In genomic region chr22:24026056-24026455, GRCh38 we compare ENCODE assay signal across 32 cellular contexts. TPM values are rescaled to one million over a fixed set of nuclear protein-coding genes. Genes with fewer than 3 reads are reported as not detected.
"Had no signal": no experiment of that assay in that cellular context is flagged by ENCODE, and none has a peak within 500 bp of the region (broad histone marks: within the 10 kb centered on the region; RNA-seq: fewer than 3 reads in every experiment).

No MANE protein-coding gene starts in this region.

- H3K27me3 Mint-ChIP-seq: activated CD4-positive, alpha-beta memory T cell treated with anti-CD3 and anti-CD28 coated beads for 36 hours; activated CD4-positive, alpha-beta T cell treated with anti-CD3 and anti-CD28 coated beads for 36 hours; activated naive CD8-positive, alpha-beta T cell; activated naive CD8-positive, alpha-beta T cell treated with anti-CD3 and anti-CD28 coated beads, Interleukin-2, amount 50 U/mL, for 24 hours; brain had no signal

- H3K27me3 ChIP-seq: SJSA1 had no signal

- H3K9me3 ChIP-seq: SJSA1 had no signal

- H3K27ac ChIP-seq: SJSA1 had no signal

- DNase-seq: activated CD4-positive, alpha-beta memory T cell treated with anti-CD3 and anti-CD28 coated beads for 36 hours; activated CD4-positive, alpha-beta T cell treated with anti-CD3 and anti-CD28 coated beads for 36 hours; activated CD4-positive, alpha-beta T cell treated with anti-CD3 and anti-CD28 coated beads, Interleukin-2, amount 50 U/mL, for 1 hour; activated CD8-positive, alpha-beta memory T cell treated with anti-CD3 and anti-CD28 coated beads, Interleukin-2, amount 50 U/mL, for 4 hours; activated gamma-delta T cell treated with Interleukin-2 at 50 U/mL for 16 hours; activated naive CD4-positive, alpha-beta T cell treated with anti-CD3 and anti-CD28 coated beads for 36 hours; activated naive CD8-positive, alpha-beta T cell treated with anti-CD3 and anti-CD28 coated beads, Interleukin-2, amount 50 U/mL, for 24 hours; activated T-cell treated with anti-CD3 and anti-CD28 coated beads for 4 hours; activated T-cell treated with anti-CD3 and anti-CD28 coated beads, Interleukin-2, amount 50 U/mL, for 4 hours; anterior cingulate cortex; caudate nucleus; Karpas-422; KBM-7; NCI-H1105; NCI-H1417 treated with DMSO at 0.1 percent for 48 hours; NCI-H187 treated with DMSO at 0.1 percent for 48 hours; NCI-H2081 treated with DMSO at 0.1 percent for 48 hours; NCI-H226; NCI-H446 treated with DMSO at 0.1 percent for 48 hours; NCI-H524; SHP77 had no signal

- H3K36me3 ChIP-seq: SJSA1 had no signal

- H3K4me3 ChIP-seq: SJSA1 had no signal

- ATAC-seq: activated CD4-positive, alpha-beta T cell treated with anti-CD3 and anti-CD28 coated beads for 36 hours; activated CD4-positive, CD25-positive, alpha-beta regulatory T cell treated with anti-CD3 and anti-CD28 coated beads, Interleukin-2, amount 50 U/mL, for 24 hours; activated naive CD8-positive, alpha-beta T cell treated with anti-CD3 and anti-CD28 coated beads, Interleukin-2, amount 50 U/mL, for 24 hours; activated T-cell treated with anti-CD3 and anti-CD28 coated beads, Interleukin-2, amount 50 U/mL, for 4 hours; Panc1 had no signal

- H3K4me1 ChIP-seq: SJSA1 had no signal

- H3K4me3 Mint-ChIP-seq: activated CD4-positive, alpha-beta memory T cell treated with anti-CD3 and anti-CD28 coated beads for 36 hours; activated CD4-positive, alpha-beta T cell treated with anti-CD3 and anti-CD28 coated beads for 36 hours; activated naive CD4-positive, alpha-beta T cell treated with anti-CD3 and anti-CD28 coated beads for 36 hours; activated naive CD8-positive, alpha-beta T cell; activated naive CD8-positive, alpha-beta T cell treated with anti-CD3 and anti-CD28 coated beads, Interleukin-2, amount 50 U/mL, for 24 hours; activated T-cell treated with anti-CD3 and anti-CD28 coated beads, Interleukin-2, amount 50 U/mL, for 4 hours; activated T-helper 1 cell treated with anti-CD3 and anti-CD28 coated beads, Interleukin-12 subunit alpha, Interleukin-12 subunit beta, Interleukin-2, Interleukin-4 antibody, amounts not matched to agents 30 ng/mL and 10 ng/mL and 1 ng/mL, durations not matched to agents 14 hours and 24 hours and 36 hours; brain; T-helper 1 cell treated with Interleukin-12 subunit alpha and Interleukin-12 subunit beta and Interleukin-4 antibody, amounts not matched to agents 30 μg/mL and 1 μg/mL, for 36 hours; T-helper 2 cell treated with Interferon-gamma antibody and Interleukin-4, amounts not matched to agents 5 μg/mL and 100 μg/mL, for 36 hours had no signal

- H3K27ac Mint-ChIP-seq: activated CD4-positive, alpha-beta T cell treated with anti-CD3 and anti-CD28 coated beads for 36 hours; activated naive CD4-positive, alpha-beta T cell treated with anti-CD3 and anti-CD28 coated beads for 36 hours; activated naive CD8-positive, alpha-beta T cell treated with anti-CD3 and anti-CD28 coated beads, Interleukin-2, amount 50 U/mL, for 24 hours; T-helper 1 cell treated with Interleukin-12 subunit alpha and Interleukin-12 subunit beta and Interleukin-4 antibody, amounts not matched to agents 30 μg/mL and 1 μg/mL, for 36 hours; T-helper 2 cell treated with Interferon-gamma antibody and Interleukin-4, amounts not matched to agents 5 μg/mL and 100 μg/mL, for 36 hours had no signal

- H3K9me3 Mint-ChIP-seq: activated T-cell treated with anti-CD3 and anti-CD28 coated beads, Interleukin-2, amount 50 U/mL, for 4 hours; activated T-helper 1 cell treated with anti-CD3 and anti-CD28 coated beads, Interleukin-12 subunit alpha, Interleukin-12 subunit beta, Interleukin-2, Interleukin-4 antibody, amounts not matched to agents 30 ng/mL and 10 ng/mL and 1 ng/mL, durations not matched to agents 14 hours and 24 hours and 36 hours; T-helper 1 cell treated with Interleukin-12 subunit alpha and Interleukin-12 subunit beta and Interleukin-4 antibody, amounts not matched to agents 30 μg/mL and 1 μg/mL, for 36 hours had no signal

RNA-seq across cellular contexts. Expression of gene GSTT4, which starts 20.8 kb away (rescaled TPM):
- total RNA-seq: activated CD4-positive, alpha-beta memory T cell treated with anti-CD3 and anti-CD28 coated beads for 36 hours; activated CD4-positive, alpha-beta T cell treated with anti-CD3 and anti-CD28 coated beads for 36 hours; activated naive CD4-positive, alpha-beta T cell treated with anti-CD3 and anti-CD28 coated beads for 36 hours; activated T-cell treated with anti-CD3 and anti-CD28 coated beads, Interleukin-2, amount 50 U/mL, for 4 hours; activated T-helper 1 cell treated with anti-CD3 and anti-CD28 coated beads, Interleukin-12 subunit alpha, Interleukin-12 subunit beta, Interleukin-2, Interleukin-4 antibody, amounts not matched to agents 30 ng/mL and 10 ng/mL and 1 ng/mL, durations not matched to agents 14 hours and 24 hours and 36 hours; bronchial epithelial cell; MCF 10A; RPMI7951; SJSA1 had no signal

RNA-seq across cellular contexts. Expression of gene GSTT2, which starts 46.1 kb away (rescaled TPM):
- total RNA-seq: activated CD4-positive, alpha-beta memory T cell treated with anti-CD3 and anti-CD28 coated beads for 36 hours; activated CD4-positive, alpha-beta T cell treated with anti-CD3 and anti-CD28 coated beads for 36 hours; activated naive CD4-positive, alpha-beta T cell treated with anti-CD3 and anti-CD28 coated beads for 36 hours; activated T-cell treated with anti-CD3 and anti-CD28 coated beads, Interleukin-2, amount 50 U/mL, for 4 hours; activated T-helper 1 cell treated with anti-CD3 and anti-CD28 coated beads, Interleukin-12 subunit alpha, Interleukin-12 subunit beta, Interleukin-2, Interleukin-4 antibody, amounts not matched to agents 30 ng/mL and 10 ng/mL and 1 ng/mL, durations not matched to agents 14 hours and 24 hours and 36 hours; bronchial epithelial cell; MCF 10A had no signal
